In genomic region chr12:54009171-54010052, GRCh38 we compare ENCODE assay signal across 1 cellular context.
TF ChIP-seq lines count a peak whose summit lies in the region.

No MANE protein-coding gene starts in this region.

TF ChIP-seq in WTC11, 78 proteins besides CTCF, POLR2A, EP300 and RAD21 (continued from another document):
- TF ChIP-seq, protein P1, sequence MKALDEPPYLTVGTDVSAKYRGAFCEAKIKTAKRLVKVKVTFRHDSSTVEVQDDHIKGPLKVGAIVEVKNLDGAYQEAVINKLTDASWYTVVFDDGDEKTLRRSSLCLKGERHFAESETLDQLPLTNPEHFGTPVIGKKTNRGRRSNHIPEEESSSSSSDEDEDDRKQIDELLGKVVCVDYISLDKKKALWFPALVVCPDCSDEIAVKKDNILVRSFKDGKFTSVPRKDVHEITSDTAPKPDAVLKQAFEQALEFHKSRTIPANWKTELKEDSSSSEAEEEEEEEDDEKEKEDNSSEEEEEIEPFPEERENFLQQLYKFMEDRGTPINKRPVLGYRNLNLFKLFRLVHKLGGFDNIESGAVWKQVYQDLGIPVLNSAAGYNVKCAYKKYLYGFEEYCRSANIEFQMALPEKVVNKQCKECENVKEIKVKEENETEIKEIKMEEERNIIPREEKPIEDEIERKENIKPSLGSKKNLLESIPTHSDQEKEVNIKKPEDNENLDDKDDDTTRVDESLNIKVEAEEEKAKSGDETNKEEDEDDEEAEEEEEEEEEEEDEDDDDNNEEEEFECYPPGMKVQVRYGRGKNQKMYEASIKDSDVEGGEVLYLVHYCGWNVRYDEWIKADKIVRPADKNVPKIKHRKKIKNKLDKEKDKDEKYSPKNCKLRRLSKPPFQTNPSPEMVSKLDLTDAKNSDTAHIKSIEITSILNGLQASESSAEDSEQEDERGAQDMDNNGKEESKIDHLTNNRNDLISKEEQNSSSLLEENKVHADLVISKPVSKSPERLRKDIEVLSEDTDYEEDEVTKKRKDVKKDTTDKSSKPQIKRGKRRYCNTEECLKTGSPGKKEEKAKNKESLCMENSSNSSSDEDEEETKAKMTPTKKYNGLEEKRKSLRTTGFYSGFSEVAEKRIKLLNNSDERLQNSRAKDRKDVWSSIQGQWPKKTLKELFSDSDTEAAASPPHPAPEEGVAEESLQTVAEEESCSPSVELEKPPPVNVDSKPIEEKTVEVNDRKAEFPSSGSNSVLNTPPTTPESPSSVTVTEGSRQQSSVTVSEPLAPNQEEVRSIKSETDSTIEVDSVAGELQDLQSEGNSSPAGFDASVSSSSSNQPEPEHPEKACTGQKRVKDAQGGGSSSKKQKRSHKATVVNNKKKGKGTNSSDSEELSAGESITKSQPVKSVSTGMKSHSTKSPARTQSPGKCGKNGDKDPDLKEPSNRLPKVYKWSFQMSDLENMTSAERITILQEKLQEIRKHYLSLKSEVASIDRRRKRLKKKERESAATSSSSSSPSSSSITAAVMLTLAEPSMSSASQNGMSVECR (CRISPR knock-in tag; IDR thresholded peaks at IDR 0.05; ENCODE audit: borderline replicate concordance): no peak
- TF ChIP-seq MYBL2 (CRISPR knock-in tag; IDR thresholded peaks at IDR 0.05): no peak
TF ChIP-seq in WTC11: peak in this region for 0.
